Comparison of ENCODE assay signal across 8 cellular contexts in genomic region chr20:25584905-25585704, GRCh38. TPM values are rescaled to one million over a fixed set of nuclear protein-coding genes. Genes with fewer than 3 reads are reported as not detected.
A peak's percentile ranks its signal among the peaks of the same experiment; 100 is the strongest.
DNase-seq lines count a peak whose midpoint lies in the region; ATAC-seq, FAIRE-seq and TF ChIP-seq lines count a peak whose summit lies in the region.
"Had no signal": no experiment of that assay in that cellular context is flagged by ENCODE, and none has a peak within 500 bp of the region (broad histone marks: within the 10 kb centered on the region; RNA-seq: fewer than 3 reads in every experiment).

TSS of gene NINL (minus strand) at chr20:25585531. CDS start at chr20:25526587, 58,944 bp downstream.

- H3K27ac ChIP-seq in K562 (ENCODE audit: extremely low read depth, low read depth, low read length) (no peak within 1 kb of the TSS), sigmoid colon (peak within 1 kb of the TSS; percentile 80 to 81 (median 80))

- in situ Hi-C loops in K562 (cut with MboI) = no loop called here

- no TSS peak for BruUV-seq in K562 (replicated peaks; lab: Mats Ljungman, UMichigan)

- H3K36me3 ChIP-seq in K562 (ENCODE audit: control insufficient read depth, insufficient read depth, low read length) (no peaks in the 10 kb centered on the region), sigmoid colon (no peaks in the 10 kb centered on the region)

- peaks cover 9 to 15% of the 10 kb centered on the region in 2 donors for H3K27me3 Mint-ChIP-seq in T-cell

- no peak for TF ChIP-seq RAD21 in K562 (CRISPR knock-in tag; conservative IDR thresholded peaks at IDR 0.05 in 1 of 2, IDR thresholded peaks at IDR 0.05 in 1 of 2)

- WGBS in K562 (ENCODE audit: insufficient coverage, low coverage, missing lambda C conversion rate) = 24% methylated on average over 26 of the region's 108 CpGs
- 1 to 2% methylated on average over 108 of the region's 108 CpGs for WGBS in sigmoid colon, 2 donors

- no peak for TF ChIP-seq POLR2A in GM18505 (IDR thresholded peaks at IDR 0.05; ENCODE audit: borderline replicate concordance, extremely low read depth, insufficient read depth, insufficient read length)
- no peak for TF ChIP-seq POLR2A in K562 (conservative IDR thresholded peaks at IDR 0.05)
- TF ChIP-seq POLR2A in sigmoid colon (IDR thresholded peaks at IDR 0.05) = peak in 1 of 2 donors; percentile 21

- H3K4me3 Mint-ChIP-seq in T-cell = peak within 1 kb of the TSS; percentile 69 to 79 (median 72)

- H3K9me3 Mint-ChIP-seq in T-cell = no peaks in the 10 kb centered on the region

- H3K4me1 ChIP-seq in K562 (replicated peaks in 1 of 2; ENCODE audit: control insufficient read depth in 2 of 2, insufficient read depth in 2 of 2, low read length in 2 of 2) (peaks cover 0 to 8% of the 10 kb centered on the region in 2 experiments; a peak in 2 of 5 replicates), sigmoid colon (peaks cover 0 to 26% (median 16%) of the 10 kb centered on the region in 4 donors)

- CTCF ChIA-PET in T-cell (lab: Charles Lee) (interaction anchor here in 1 of 2 donors (0.5 kb wide), 1 partner anchor 27 kb away, joined by 5 read pairs; no protein-coding TSS in a partner anchor), K562 (lab: Yijun Ruan, JAX; ENCODE audit: low intra/inter-chr PET ratio) (no interaction called here)

- no peak within 1 kb of the TSS; the same call in 1 of the 2 replicates for H3K4me3 ChIP-seq in K562
- peak within 1 kb of the TSS; percentile 70 for H3K4me3 ChIP-seq in iPS-11a (ENCODE audit: low read depth, low read length)
- H3K4me3 ChIP-seq in sigmoid colon = peak within 1 kb of the TSS; percentile 79 to 84 (median 82)

- H3K4me2 ChIP-seq in K562 (ENCODE audit: insufficient read depth, low read length) = no peak within 1 kb of the TSS

- FAIRE-seq in K562 (lab: Jason Lieb, UNC) = no peak
- FAIRE-seq: colon had no signal

- H3K9me1 ChIP-seq in K562 (ENCODE audit: control insufficient read depth, insufficient read depth, low read length) = no peaks in the 10 kb centered on the region

- H3K27me3 ChIP-seq in K562 (ENCODE audit: control insufficient read depth in 2 of 2, insufficient read depth in 2 of 2, low read length in 2 of 2) (peaks cover 2 to 25% of the 10 kb centered on the region in 2 experiments; a peak in 4 of 5 replicates), sigmoid colon (no peaks in the 10 kb centered on the region)

- intact Hi-C loops in K562 (cut with micrococcal nuclease) (no loop called here), sigmoid colon (cut with DNase I) (loop anchor here (1.0 to 5.0 kb wide), 2 partner anchors 38 to 53 kb away; no protein-coding TSS in a partner anchor)

- ATAC-seq in GM18505 (IDR thresholded peaks at IDR 0.05; ENCODE audit: unreplicated experiment) (peak; percentile 72), T-cell (replicated peaks in 1 of 4) (peak; percentile 83 to 91 (median 88)), K562 (peak; percentile 84), GM18870 (IDR thresholded peaks at IDR 0.05; ENCODE audit: unreplicated experiment) (no peak)

- POLR2A ChIA-PET in T-cell (lab: Charles Lee) (interaction anchor here in 1 of 2 donors (0.5 kb wide), 1 partner anchor 99 kb away, joined by 3 read pairs; no protein-coding TSS in a partner anchor), K562 (lab: Yijun Ruan, JAX) (no interaction called here)

- TF ChIP-seq EP300 in K562 (IDR thresholded peaks at IDR 0.05; ENCODE audit: low read length) (no peak), sigmoid colon (IDR thresholded peaks at IDR 0.05) (no peak)

- H3K9ac ChIP-seq in K562 (ENCODE audit: insufficient read depth in 1 of 2, low read depth in 2 of 2, low read length in 2 of 2) = no peak within 1 kb of the TSS

- no peak for TF ChIP-seq CTCF in K562 (IDR thresholded peaks at IDR 0.05 in 2 of 3, conservative IDR thresholded peaks at IDR 0.05 in 1 of 3; ENCODE audit: insufficient read depth in 2 of 3, low read depth in 1 of 3, low read length in 3 of 3)
- no peak for TF ChIP-seq CTCF in sigmoid colon (IDR thresholded peaks at IDR 0.05)

- peaks cover 6 to 9% (median 7%) of the 10 kb centered on the region in 3 donors for H3K4me1 Mint-ChIP-seq in T-cell

- H3K9me3 ChIP-seq in K562 (replicated peaks; ENCODE audit: control insufficient read depth, insufficient read depth, low read depth, low read length) = no peaks in the 10 kb centered on the region
- no peaks in the 10 kb centered on the region for H3K9me3 ChIP-seq in sigmoid colon

- peak within 1 kb of the TSS in 1 of 2 donors; percentile 36 for H3K27ac Mint-ChIP-seq in T-cell

- DNase-seq in HK-2 (ENCODE audit: unreplicated experiment) = peak; percentile 68
- DNase-seq in T-cell = peak in 33 of 34 experiments; percentile 3 to 50 (median 27)
- peak; percentile 16 to 61 (median 38) for DNase-seq in K562 (ENCODE audit: extremely low read depth in 1 of 4, low spot score in 3 of 4)
- peak; percentile 78 for DNase-seq in sigmoid colon

- H3K79me2 ChIP-seq in K562 (ENCODE audit: control insufficient read depth, insufficient read depth, low read length) = no peaks in the 10 kb centered on the region

- H3K36me3 Mint-ChIP-seq in T-cell = no peaks in the 10 kb centered on the region

- H2AFZ ChIP-seq in K562 (ENCODE audit: low read depth, low read length) = no peak within 1 kb of the TSS

- no peaks in the 10 kb centered on the region for H4K20me1 ChIP-seq in K562 (replicated peaks; ENCODE audit: control insufficient read depth, insufficient read depth, low read length)

TF ChIP-seq in K562, 482 proteins besides CTCF, POLR2A, EP300 and RAD21:
- TF ChIP-seq ZNF311 (CRISPR knock-in tag; IDR thresholded peaks at IDR 0.05) = no peak
- 0 out of 2 replicates have a peak, but pooled peaks have one; percentile 23 for TF ChIP-seq RBFOX2 (IDR thresholded peaks at IDR 0.05; ENCODE audit: low read depth, low read length)
- no peak for TF ChIP-seq YBX1 (IDR thresholded peaks at IDR 0.05)
- no peak for TF ChIP-seq E2F6 (IDR thresholded peaks at IDR 0.05; ENCODE audit: borderline replicate concordance in 1 of 2, extremely low read depth in 1 of 2, insufficient read depth in 1 of 2, insufficient read length in 1 of 2, low read depth in 1 of 2, low read length in 1 of 2, poor library complexity in 1 of 2, severe bottlenecking in 1 of 2)
- no peak for TF ChIP-seq ZNF41 (CRISPR knock-in tag; conservative IDR thresholded peaks at IDR 0.05)
- no peak for TF ChIP-seq RBM34 (IDR thresholded peaks at IDR 0.05; ENCODE audit: borderline replicate concordance, insufficient read depth, low read length)
- no peak for TF ChIP-seq TCF7L2 (IDR thresholded peaks at IDR 0.05; ENCODE audit: low read depth, low read length)
- TF ChIP-seq ZNF586 (CRISPR knock-in tag; conservative IDR thresholded peaks at IDR 0.05) = no peak

RNA-seq across cellular contexts. Expression of gene NINL, which starts in this region (rescaled TPM):
- total RNA-seq in T-cell (1 to 10 TPM; 1.3 to 4.8 (median 2.7) TPM), K562 (2014; rRNA removed) (not detected in 2 replicates), K562 (2014; rRNA removed; fragmentation: Illumina TruSeq; extraction: Trizol) (not detected in 2 replicates), K562 (2015; rRNA removed; fragmentation: Illumina TruSeq; extraction: Trizol) (0.15 and 0.22 TPM in 2 replicates), K562 (2021) (0.04 and 0.11 TPM in 2 replicates), sigmoid colon (10 to 100 TPM in 2 of 4 donors, 1 to 10 TPM in 2; 9.6 to 19.9 (median 12.8) TPM)
- total RNA-seq in K562 (2011; cell fraction: chromatin; rRNA removed; ENCODE audit: low replicate concordance) = 0.49 TPM in 1 of 2 replicates, not detected in the other
- total RNA-seq in K562 (2011; cell fraction: nucleolus; rRNA removed) = 0.26 and 0.33 TPM in 2 replicates
- total RNA-seq in K562 (2011; cell fraction: nucleoplasm; rRNA removed) = 0.23 TPM in 1 of 2 replicates, not detected in the other
- polyA plus RNA-seq in K562 (2011; rRNA removed) (0.03 and 0.06 TPM in 2 replicates), K562 (2014; fragmentation: Illumina TruSeq; extraction: Trizol) (0.03 TPM in 1 of 2 replicates, not detected in the other), K562 (2014; fragmentation: Nextera tagmentation; extraction: Ambion mirVana) (not detected), K562 (2014; rRNA removed) (not detected in 2 replicates), sigmoid colon (1 to 10 TPM; 2.4 to 3.8 (median 3.2) TPM)
- 0.01 TPM in 2 replicates for polyA plus RNA-seq in K562 (2011; cell fraction: cytosol; rRNA removed)
- polyA plus RNA-seq in K562 (2011; cell fraction: nucleus; rRNA removed) = 0.17 and 0.22 TPM in 2 replicates
- 0.05 and 0.10 TPM in 2 replicates for polyA plus RNA-seq in K562 (2012)
- polyA minus RNA-seq in K562 (2011; rRNA and poly(A)+ RNA removed) = 0.21 TPM in 1 of 2 replicates, not detected in the other
- not detected in 2 replicates for polyA minus RNA-seq in K562 (2011; cell fraction: cytosol; rRNA and poly(A)+ RNA removed)
- under 0.01 and 0.44 TPM in 2 replicates for polyA minus RNA-seq in K562 (2011; cell fraction: nucleus; rRNA and poly(A)+ RNA removed)

Comparison
In these comparisons a context has a peak if more than half of its experiments do, and no peak if none do; other contexts are left out.
1. Peak in DNase-seq and ATAC-seq in K562; RNA of the gene not detected or under 1 TPM.
2. DNase-seq: peak in every context shown above with its lines; median percentile 78 in sigmoid colon; 68 in HK-2; 38 in K562; 27 in T-cell.